Comparison of ENCODE assay signal across 8 cellular contexts in the genomic region with DNA sequence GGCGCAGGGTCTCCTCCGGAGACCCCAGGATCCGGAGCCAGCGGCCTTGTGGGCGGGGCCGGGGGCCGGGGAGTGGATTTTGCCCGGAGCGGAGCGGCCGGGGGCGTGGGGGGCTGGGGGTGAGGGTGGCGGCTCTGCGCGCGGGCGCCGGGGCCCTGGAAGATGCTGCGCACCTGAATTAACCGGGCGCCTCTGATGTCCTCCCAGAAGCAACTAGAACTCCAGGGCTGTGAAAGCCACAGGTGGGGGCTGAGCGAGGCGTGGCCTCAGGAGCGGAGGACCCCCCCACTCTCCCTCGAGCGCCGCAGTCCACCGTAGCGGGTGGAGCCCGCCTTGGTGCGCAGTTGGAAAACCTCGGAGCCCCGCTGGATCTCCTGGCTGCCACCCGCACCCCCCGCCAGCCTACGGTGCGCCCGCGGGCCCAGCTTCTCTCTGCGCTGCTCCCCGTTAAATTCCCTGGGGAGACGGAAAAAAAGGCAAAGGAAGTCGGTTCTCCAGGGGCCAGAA. TPM values are rescaled to one million over a fixed set of nuclear protein-coding genes. Genes with fewer than 3 reads are reported as not detected.
DNase-seq lines count a peak whose midpoint lies in the region; ATAC-seq, FAIRE-seq and TF ChIP-seq lines count a peak whose summit lies in the region.

No MANE protein-coding gene starts in this region.

- TF ChIP-seq CTCF in cardiac muscle cell (IDR thresholded peaks at IDR 0.05; ENCODE audit: low read depth, low read length) (no peak), pancreas (IDR thresholded peaks at IDR 0.05) (no peak)

- H3K4me1 Mint-ChIP-seq in activated naive CD4-positive, alpha-beta T cell treated with anti-CD3 and anti-CD28 coated beads, Interleukin-2, amount 10 ng/mL, durations not matched to agents 7 days and 5 days, result peaks cover 22% of the 10 kb centered on the region

- CTCF ChIA-PET in activated naive CD4-positive, alpha-beta T cell treated with anti-CD3 and anti-CD28 coated beads, Interleukin-2, amount 10 ng/mL, durations not matched to agents 7 days and 5 days (lab: Charles Lee), result no interaction called here

- DNase-seq in HuH-7 (ENCODE audit: low spot score) (peak; percentile 63), cardiac muscle cell (ENCODE audit: low read depth in 1 of 2, low spot score in 1 of 2) (peak; percentile 16 to 32), pancreas (peak in 3 of 6 donors; percentile 26 to 63 (median 59)), NCI-H187 treated with DMSO at 0.1 percent for 48 hours (lab: John Stamatoyannopoulos, UW) (no peak)
- peak; percentile 39 for DNase-seq in activated naive CD4-positive, alpha-beta T cell treated with anti-CD3 and anti-CD28 coated beads, Interleukin-2, amount 10 ng/mL, durations not matched to agents 7 days and 5 days

- FAIRE-seq in pancreas (lab: Jason Lieb, UNC), result no peak

- H4K20me1 ChIP-seq in BLaER1, result peaks cover 42% of the 10 kb centered on the region

- intact Hi-C loops in pancreas (cut with DNase I), result no loop called here

- H3K36me3 ChIP-seq in BLaER1, result no peaks in the 10 kb centered on the region
- peaks cover 2% of the 10 kb centered on the region for H3K36me3 ChIP-seq in cardiac muscle cell
- H3K36me3 ChIP-seq in pancreas, result no peaks in the 10 kb centered on the region

- H3K27me3 ChIP-seq in BLaER1 (peaks cover 27% of the 10 kb centered on the region), cardiac muscle cell (no peaks in the 10 kb centered on the region), pancreas (no peaks in the 10 kb centered on the region)

- WGBS in pancreas, 2 donors, result 5 to 7% methylated on average over 33 to 43 of the region's 43 CpGs

- no peaks in the 10 kb centered on the region for H3K9me3 ChIP-seq in BLaER1
- H3K9me3 ChIP-seq in cardiac muscle cell (ENCODE audit: low read depth), result no peaks in the 10 kb centered on the region
- no peaks in the 10 kb centered on the region for H3K9me3 ChIP-seq in pancreas

- H3K27ac Mint-ChIP-seq in activated naive CD4-positive, alpha-beta T cell treated with anti-CD3 and anti-CD28 coated beads, Interleukin-2, amount 10 ng/mL, durations not matched to agents 7 days and 5 days, result peak overlapping the region; percentile 67

- H3K4me1 ChIP-seq in BLaER1 (peaks cover 45% of the 10 kb centered on the region), cardiac muscle cell (ENCODE audit: low read depth) (peaks cover 4% of the 10 kb centered on the region), pancreas (peaks cover 0 to 2% (median 0%) of the 10 kb centered on the region in 3 donors)

- peak; percentile 20 to 51 (median 31) for ATAC-seq in pancreas
- no peak for ATAC-seq in HG03159 (IDR thresholded peaks at IDR 0.05; ENCODE audit: unreplicated experiment)
- no peak for ATAC-seq in HG03565 (IDR thresholded peaks at IDR 0.05; ENCODE audit: unreplicated experiment)

- H3K4me2 ChIP-seq in BLaER1, result peak overlapping the region; percentile 100

- peaks cover 11% of the 10 kb centered on the region for H3K36me3 Mint-ChIP-seq in activated naive CD4-positive, alpha-beta T cell treated with anti-CD3 and anti-CD28 coated beads, Interleukin-2, amount 10 ng/mL, durations not matched to agents 7 days and 5 days

- H3K4me3 ChIP-seq in BLaER1, result peak overlapping the region; percentile 74
- H3K4me3 ChIP-seq in cardiac muscle cell, result peak overlapping the region; percentile 96
- peak overlapping the region; percentile 58 to 98 (median 70) for H3K4me3 ChIP-seq in pancreas

- no peak overlapping the region; the same call in 1 of the 2 replicates for H3K9ac ChIP-seq in BLaER1

- no peaks in the 10 kb centered on the region for H3K9me3 Mint-ChIP-seq in activated naive CD4-positive, alpha-beta T cell treated with anti-CD3 and anti-CD28 coated beads, Interleukin-2, amount 10 ng/mL, durations not matched to agents 7 days and 5 days

- peaks cover 19% of the 10 kb centered on the region for H3K27me3 Mint-ChIP-seq in activated naive CD4-positive, alpha-beta T cell treated with anti-CD3 and anti-CD28 coated beads, Interleukin-2, amount 10 ng/mL, durations not matched to agents 7 days and 5 days

- peak overlapping the region; percentile 70 for H3K4me3 Mint-ChIP-seq in activated naive CD4-positive, alpha-beta T cell treated with anti-CD3 and anti-CD28 coated beads, Interleukin-2, amount 10 ng/mL, durations not matched to agents 7 days and 5 days

- no peak overlapping the region for H3K27ac ChIP-seq in BLaER1
- peak overlapping the region; percentile 49 for H3K27ac ChIP-seq in cardiac muscle cell
- H3K27ac ChIP-seq in pancreas, result peak overlapping the region; percentile 67 to 76 (median 71)

RNA-seq across cellular contexts. Expression of gene SLC26A11, which starts 0.5 kb away (rescaled TPM):
- total RNA-seq in cardiac muscle cell (42.5 and 46.8 TPM in 2 replicates), pancreas (10 to 100 TPM in 1 of 6 donors, 1 to 10 TPM in 5; 5.1 to 11.9 (median 8.3) TPM)
- polyA plus RNA-seq in cardiac muscle cell (39.0 and 56.2 TPM in 2 replicates), pancreas (10 to 100 TPM; 19.3 to 23.6 TPM)

RNA-seq across cellular contexts. Expression of gene SGSH, which starts 0.6 kb away (rescaled TPM):
- total RNA-seq in cardiac muscle cell (27.8 and 56.6 TPM in 2 replicates), pancreas (10 to 100 TPM; 21.4 to 40.3 (median 25.5) TPM)
- polyA plus RNA-seq in cardiac muscle cell (59.4 and 63.2 TPM in 2 replicates), pancreas (10 to 100 TPM; 52.9 to 65.2 TPM)

RNA-seq across cellular contexts. Expression of gene RNF213, which starts 39.9 kb away (rescaled TPM):
- total RNA-seq in cardiac muscle cell (12.8 and 24.9 TPM in 2 replicates), pancreas (10 to 100 TPM; 21.9 to 94.7 (median 37.8) TPM)
- polyA plus RNA-seq in cardiac muscle cell (11.5 and 14.5 TPM in 2 replicates), pancreas (10 to 100 TPM; 27.3 to 69.1 TPM)

RNA-seq across cellular contexts. Expression of gene CARD14, which starts 50.9 kb away (rescaled TPM):
- total RNA-seq in cardiac muscle cell (2.9 TPM in 1 of 2 replicates, not detected in the other), pancreas (under 1 TPM in 3 of 6 donors, not detected in 3; 0.06 to 0.32 (median 0.28) TPM)
- polyA plus RNA-seq in cardiac muscle cell (1.5 and 2.7 TPM in 2 replicates), pancreas (under 1 TPM; 0.23 to 0.33 TPM)

Comparison
In these comparisons a context has a peak if more than half of its experiments do, and no peak if none do; other contexts are left out.
1. ATAC-seq: peak in pancreas (4 of 4); none in HG03159 (single experiment) and HG03565 (single experiment).
2. Peak in every context shown above with its lines, with median percentiles within 50 percentile points of each other: H3K4me3 ChIP-seq.